In the genomic region with DNA sequence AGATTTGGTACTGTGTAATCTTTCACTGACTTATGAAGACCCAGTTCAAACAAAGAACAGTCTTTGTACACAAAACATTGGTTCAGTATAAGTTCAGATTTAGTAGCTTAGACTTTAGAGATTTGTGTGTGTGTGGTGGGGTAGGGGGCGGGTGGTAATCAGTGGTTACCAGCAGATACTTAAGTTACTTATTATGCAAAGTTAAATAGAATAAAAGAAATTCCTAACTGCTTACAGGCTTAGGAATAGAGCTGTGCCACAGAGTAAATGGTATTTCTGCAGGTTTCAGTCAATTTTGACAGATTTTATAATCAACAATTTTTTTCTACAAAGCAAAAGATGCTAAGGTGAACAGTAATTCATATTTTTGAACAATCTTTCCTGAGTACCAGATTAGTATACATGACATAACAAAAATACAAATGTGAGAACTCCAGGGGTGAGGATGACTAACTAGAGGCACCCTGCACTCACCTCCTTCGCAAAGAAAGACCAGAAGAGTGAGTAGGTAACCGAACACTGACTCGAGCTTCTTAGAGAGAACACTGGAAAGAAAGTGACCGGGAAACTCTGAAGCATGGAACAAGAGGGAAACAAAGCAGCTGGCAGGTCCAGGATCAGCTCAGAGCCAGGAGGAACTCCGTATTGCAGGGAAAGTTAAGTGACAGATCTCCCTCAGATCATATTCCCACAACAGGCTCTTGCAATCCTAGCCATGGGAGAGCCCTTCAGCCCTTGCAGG, we compare ENCODE assay signal across 26 cellular contexts.
"Had no signal": no experiment of that assay in that cellular context is flagged by ENCODE, and none has a peak within 500 bp of the region (broad histone marks: within the 10 kb centered on the region; RNA-seq: fewer than 3 reads in every experiment).

No MANE protein-coding gene starts in this region.

- H3K4me3 Mint-ChIP-seq: brain; mesothelial cell of epicardium; natural killer cell; stimulated activated memory B cell treated with anti-CD40 and anti-IgM and Interleukin-4, amounts not matched to agents 10 μg/mL and 1 μg/mL and 100 μg/mL, for 72 hours; T-cell; T-helper 2 cell treated with Interferon-gamma antibody and Interleukin-4, amounts not matched to agents 5 μg/mL and 100 μg/mL, for 36 hours had no signal

- H3K27ac ChIP-seq: esophagus squamous epithelium, gastrocnemius medialis, sigmoid colon, WERI-Rb-1 had no signal

- H3K27me3 ChIP-seq: esophagus squamous epithelium, gastrocnemius medialis, sigmoid colon had no signal

- H3K36me3 Mint-ChIP-seq: brain; mesothelial cell of epicardium; natural killer cell; stimulated activated memory B cell treated with anti-CD40 and anti-IgM and Interleukin-4, amounts not matched to agents 10 μg/mL and 1 μg/mL and 100 μg/mL, for 72 hours; T-cell had no signal

- H3K4me3 ChIP-seq: esophagus squamous epithelium, gastrocnemius medialis, lung, sigmoid colon, smooth muscle cell had no signal

- DNase-seq: activated CD4-positive, alpha-beta T cell treated with anti-CD3 and anti-CD28 coated beads for 1 hour; activated CD4-positive, alpha-beta T cell treated with anti-CD3 and anti-CD28 coated beads, Interleukin-2, amount 50 U/mL, for 1 hour; activated T-cell treated with anti-CD3 and anti-CD28 coated beads, Interleukin-2, amount 50 U/mL, for 1 hour; aorta; caudate nucleus; dermis blood vessel endothelial cell; effector memory CD4-positive, alpha-beta T cell; esophagus squamous epithelium; gastrocnemius medialis; hippocampal formation; natural killer cell; posterior cingulate gyrus; retina; sigmoid colon; stimulated activated CD4-positive, alpha-beta T cell treated with anti-CD3 and anti-CD28 coated beads, Interleukin-15, amount 100 ng/mL, for 24 hours; T-cell; trophoblast cell; WERI-Rb-1 had no signal

- H3K4me1 Mint-ChIP-seq: mesothelial cell of epicardium; natural killer cell; stimulated activated memory B cell treated with anti-CD40 and anti-IgM and Interleukin-4, amounts not matched to agents 10 μg/mL and 1 μg/mL and 100 μg/mL, for 72 hours; T-cell had no signal

- H3K4me2 ChIP-seq: smooth muscle cell had no signal

- H3K27me3 Mint-ChIP-seq: brain; stimulated activated memory B cell treated with anti-CD40 and anti-IgM and Interleukin-4, amounts not matched to agents 10 μg/mL and 1 μg/mL and 100 μg/mL, for 72 hours; T-cell had no signal

- H3K4me1 ChIP-seq: esophagus squamous epithelium, gastrocnemius medialis, sigmoid colon had no signal

- H3K36me3 ChIP-seq: esophagus squamous epithelium, gastrocnemius medialis, sigmoid colon, WERI-Rb-1 had no signal

- ATAC-seq: activated naive CD4-positive, alpha-beta T cell treated with anti-CD3 and anti-CD28 coated beads, Interleukin-2, amount 50 U/mL, for 72 hours; gastrocnemius medialis; left lobe of liver; natural killer cell; stimulated activated memory B cell treated with anti-CD40 and anti-IgM and Interleukin-4, amounts not matched to agents 10 μg/mL and 1 μg/mL and 100 μg/mL, for 72 hours; T-cell had no signal

- H3K27ac Mint-ChIP-seq: activated naive CD4-positive, alpha-beta T cell treated with anti-CD3 and anti-CD28 coated beads, Interleukin-2, amount 50 U/mL, for 72 hours; mesothelial cell of epicardium; natural killer cell; stimulated activated memory B cell treated with anti-CD40 and anti-IgM and Interleukin-4, amounts not matched to agents 10 μg/mL and 1 μg/mL and 100 μg/mL, for 72 hours; T-cell; T-helper 2 cell treated with Interferon-gamma antibody and Interleukin-4, amounts not matched to agents 5 μg/mL and 100 μg/mL, for 36 hours had no signal

- H3K9me3 ChIP-seq: esophagus squamous epithelium, gastrocnemius medialis, sigmoid colon had no signal
